In genomic region chr10:8967004-8967530, GRCh38 we compare ENCODE assay signal across 14 cellular contexts.
A peak's percentile ranks its signal among the peaks of the same experiment; 100 is the strongest.
DNase-seq lines count a peak whose midpoint lies in the region; ATAC-seq and TF ChIP-seq lines count a peak whose summit lies in the region.
"Had no signal": no experiment of that assay in that cellular context is flagged by ENCODE, and none has a peak within 500 bp of the region (broad histone marks: within the 10 kb centered on the region; RNA-seq: fewer than 3 reads in every experiment).

No MANE protein-coding gene starts in this region.

- H3K4me1 ChIP-seq in RWPE2 (ENCODE audit: insufficient read depth, poor library complexity, severe bottlenecking) (peaks cover 5% of the 10 kb centered on the region), skeletal muscle satellite cell (ENCODE audit: control insufficient read depth, insufficient read depth, low read length) (peaks cover 6% of the 10 kb centered on the region)

- peaks cover 3% of the 10 kb centered on the region for H3K27me3 Mint-ChIP-seq in activated T-cell treated with anti-CD3 and anti-CD28 coated beads, Interleukin-2, amount 50 U/mL, for 4 hours (ENCODE audit: low read depth)

- H3K36me3 ChIP-seq in RWPE2 (ENCODE audit: low read depth) (no peaks in the 10 kb centered on the region), skeletal muscle satellite cell (ENCODE audit: insufficient read depth, low read length) (no peaks in the 10 kb centered on the region)

- peak; percentile 76 to 89 for ATAC-seq in activated T-cell treated with anti-CD3 and anti-CD28 coated beads, Interleukin-2, amount 50 U/mL, for 4 hours
- ATAC-seq in RWPE2 (ENCODE audit: low read depth), result peak; percentile 54; the same call in 2 of the 3 replicates
- ATAC-seq in esophagus mucosa, result peak; percentile 47
- ATAC-seq in GM18511 (IDR thresholded peaks at IDR 0.05; ENCODE audit: unreplicated experiment), result no peak
- ATAC-seq: GM12878 had no signal

- no peaks in the 10 kb centered on the region for H3K36me3 Mint-ChIP-seq in activated T-cell treated with anti-CD3 and anti-CD28 coated beads, Interleukin-2, amount 50 U/mL, for 4 hours (ENCODE audit: insufficient read depth)

- peaks cover 7% of the 10 kb centered on the region for H3K4me1 Mint-ChIP-seq in activated T-cell treated with anti-CD3 and anti-CD28 coated beads, Interleukin-2, amount 50 U/mL, for 4 hours (ENCODE audit: low read depth)

- H3K9me3 ChIP-seq in RWPE2 (ENCODE audit: severe bottlenecking), result no peaks in the 10 kb centered on the region
- no peaks in the 10 kb centered on the region for H3K9me3 ChIP-seq in skeletal muscle satellite cell (replicated peaks; ENCODE audit: low read length)

- no peak for DNase-seq in activated T-cell treated with anti-CD3 and anti-CD28 coated beads, Interleukin-2, amount 50 U/mL, for 4 hours
- no peak for DNase-seq in activated T-cell treated with anti-CD3 and anti-CD28 coated beads, Interleukin-2, amount 50 U/mL, for 48 hours
- DNase-seq in RWPE2 (ENCODE audit: low spot score), result no peak
- no peak for DNase-seq in NCI-H345 (lab: John Stamatoyannopoulos, UW)
- DNase-seq: AML-193, H9, NCI-H1417, NCI-H1930, NCI-H2171, NCI-H510A treated with DMSO at 0.1 percent for 48 hours had no signal

- H3K9ac ChIP-seq in skeletal muscle satellite cell (ENCODE audit: low read depth, low read length), result no peak overlapping the region

- H3K4me3 ChIP-seq in RWPE2 (ENCODE audit: severe bottlenecking) (no peak overlapping the region), skeletal muscle satellite cell (ENCODE audit: low read length) (no peak overlapping the region)
- H3K4me3 ChIP-seq: GM12878 had no signal

- TF ChIP-seq CTCF in RWPE2 (IDR thresholded peaks at IDR 0.05; ENCODE audit: poor library complexity, severe bottlenecking), result no peak

- no peak overlapping the region for H3K4me3 Mint-ChIP-seq in activated T-cell treated with anti-CD3 and anti-CD28 coated beads, Interleukin-2, amount 50 U/mL, for 4 hours
- H3K4me3 Mint-ChIP-seq: H9 had no signal

- H3K27ac ChIP-seq in RWPE2 (ENCODE audit: poor library complexity, severe bottlenecking), result no peak overlapping the region

- H3K9me3 Mint-ChIP-seq in activated T-cell treated with anti-CD3 and anti-CD28 coated beads, Interleukin-2, amount 50 U/mL, for 4 hours, result peaks cover 4% of the 10 kb centered on the region

- no peaks in the 10 kb centered on the region for H3K27me3 ChIP-seq in RWPE2 (ENCODE audit: insufficient read depth, poor library complexity, severe bottlenecking)
- H3K27me3 ChIP-seq in skeletal muscle satellite cell (ENCODE audit: control insufficient read depth, insufficient read depth, low read length), result no peaks in the 10 kb centered on the region

- peak overlapping the region; percentile 54 for H3K4me2 ChIP-seq in skeletal muscle satellite cell (ENCODE audit: low read length)
